Comparison of ENCODE assay signal across 33 cellular contexts in genomic region chr6:133415262-133415661, GRCh38.
"Had no signal": no experiment of that assay in that cellular context is flagged by ENCODE, and none has a peak within 500 bp of the region (broad histone marks: within the 10 kb centered on the region; RNA-seq: fewer than 3 reads in every experiment).

No MANE protein-coding gene starts in this region.

- H3K4me1 ChIP-seq: adrenal gland, colonic mucosa, esophagus squamous epithelium, gastroesophageal sphincter had no signal

- DNase-seq: activated CD4-positive, alpha-beta memory T cell treated with anti-CD3 and anti-CD28 coated beads for 36 hours; activated CD4-positive, alpha-beta T cell treated with anti-CD3 and anti-CD28 coated beads for 36 hours; activated CD4-positive, alpha-beta T cell treated with anti-CD3 and anti-CD28 coated beads, Interleukin-2, amount 10 ng/mL, durations not matched to agents 24 days and 14 days; activated CD4-positive, CD25-positive, alpha-beta regulatory T cell; activated CD4-positive, CD25-positive, alpha-beta regulatory T cell treated with anti-CD3 and anti-CD28 coated beads, Interleukin-2, amount 50 U/mL, for 72 hours; activated CD8-positive, alpha-beta memory T cell treated with anti-CD3 and anti-CD28 coated beads, Interleukin-2, amount 10 ng/mL, durations not matched to agents 7 days and 5 days; activated CD8-positive, alpha-beta memory T cell treated with anti-CD3 and anti-CD28 coated beads, Interleukin-2, amount 50 U/mL, for 4 hours; activated CD8-positive, alpha-beta T cell treated with anti-CD3 and anti-CD28 coated beads, Interleukin-2, amount 10 ng/mL, durations not matched to agents 7 days and 5 days; activated effector memory CD4-positive, alpha-beta T cell treated with anti-CD3 and anti-CD28 coated beads, Interleukin-2, amount 50 U/mL, for 16 hours; activated naive CD4-positive, alpha-beta T cell treated with anti-CD3 and anti-CD28 coated beads for 36 hours; activated naive CD8-positive, alpha-beta T cell treated with anti-CD3 and anti-CD28 coated beads for 36 hours; activated naive CD8-positive, alpha-beta T cell treated with anti-CD3 and anti-CD28 coated beads, Interleukin-2, amount 50 U/mL, for 24 hours; activated T-cell treated with anti-CD3 and anti-CD28 coated beads, Interleukin-2, amount 50 U/mL, for 1 hour; activated T-cell treated with anti-CD3 and anti-CD28 coated beads, Interleukin-2, amount 50 U/mL, for 48 hours; adrenal gland; amygdala; aorta; body of pancreas; central memory CD4-positive, alpha-beta T cell; cerebellar nuclear complex; colonic mucosa; effector CD8-positive, alpha-beta T cell; esophagus squamous epithelium; foreskin melanocyte; T-helper 1 cell; T-helper 17 cell; T1000 had no signal

- H3K9me3 Mint-ChIP-seq: activated CD4-positive, alpha-beta memory T cell treated with anti-CD3 and anti-CD28 coated beads for 36 hours; activated CD4-positive, alpha-beta T cell treated with anti-CD3 and anti-CD28 coated beads, Interleukin-2, amount 10 ng/mL, durations not matched to agents 24 days and 14 days; activated naive CD4-positive, alpha-beta T cell treated with anti-CD3 and anti-CD28 coated beads for 36 hours; activated naive CD4-positive, alpha-beta T cell treated with anti-CD3 and anti-CD28 coated beads, Interleukin-2, amount 50 U/mL, for 24 hours; activated naive CD8-positive, alpha-beta T cell treated with anti-CD3 and anti-CD28 coated beads for 36 hours; activated naive CD8-positive, alpha-beta T cell treated with anti-CD3 and anti-CD28 coated beads, Interleukin-2, amount 50 U/mL, for 24 hours; activated T-helper 1 cell treated with anti-CD3 and anti-CD28 coated beads, Interleukin-12 subunit alpha, Interleukin-12 subunit beta, Interleukin-2, Interleukin-4 antibody, amounts not matched to agents 30 ng/mL and 10 ng/mL and 1 ng/mL, durations not matched to agents 14 hours and 24 hours and 36 hours; activated T-helper 2 cell treated with anti-CD3 and anti-CD28 coated beads, Interferon-gamma antibody, Interleukin-2, Interleukin-4, amounts not matched to agents 10 μg/mL and 5 μg/mL and 100 μg/mL, durations not matched to agents 14 hours and 24 hours and 36 hours; T-helper 2 cell treated with Interferon-gamma antibody and Interleukin-4, amounts not matched to agents 5 μg/mL and 100 μg/mL, for 36 hours had no signal

- H3K4me3 ChIP-seq: adrenal gland, body of pancreas, colonic mucosa, esophagus squamous epithelium, gastroesophageal sphincter had no signal

- H3K27me3 Mint-ChIP-seq: activated CD4-positive, alpha-beta memory T cell treated with anti-CD3 and anti-CD28 coated beads for 36 hours; activated CD4-positive, alpha-beta T cell treated with anti-CD3 and anti-CD28 coated beads for 36 hours; activated CD4-positive, alpha-beta T cell treated with anti-CD3 and anti-CD28 coated beads, Interleukin-2, amount 10 ng/mL, durations not matched to agents 24 days and 14 days; activated CD8-positive, alpha-beta memory T cell treated with anti-CD3 and anti-CD28 coated beads, Interleukin-2, amount 10 ng/mL, durations not matched to agents 7 days and 5 days; activated naive CD8-positive, alpha-beta T cell treated with anti-CD3 and anti-CD28 coated beads for 36 hours; activated naive CD8-positive, alpha-beta T cell treated with anti-CD3 and anti-CD28 coated beads, Interleukin-2, amount 50 U/mL, for 24 hours; T-helper 17 cell had no signal

- H3K9me3 ChIP-seq: adrenal gland, body of pancreas, colonic mucosa, esophagus squamous epithelium, gastroesophageal sphincter had no signal

- H3K36me3 Mint-ChIP-seq: activated CD4-positive, alpha-beta memory T cell treated with anti-CD3 and anti-CD28 coated beads for 36 hours; activated CD8-positive, alpha-beta memory T cell treated with anti-CD3 and anti-CD28 coated beads, Interleukin-2, amount 10 ng/mL, durations not matched to agents 7 days and 5 days; activated naive CD4-positive, alpha-beta T cell treated with anti-CD3 and anti-CD28 coated beads, Interleukin-2, amount 50 U/mL, for 24 hours; activated naive CD8-positive, alpha-beta T cell treated with anti-CD3 and anti-CD28 coated beads for 36 hours had no signal

- H3K27ac ChIP-seq: adrenal gland, body of pancreas, colonic mucosa, epithelial cell of prostate, esophagus squamous epithelium, gastroesophageal sphincter had no signal

- H3K27ac Mint-ChIP-seq: activated CD4-positive, alpha-beta memory T cell treated with anti-CD3 and anti-CD28 coated beads for 36 hours; activated CD4-positive, alpha-beta T cell treated with anti-CD3 and anti-CD28 coated beads for 36 hours; activated CD4-positive, alpha-beta T cell treated with anti-CD3 and anti-CD28 coated beads, Interleukin-2, amount 10 ng/mL, durations not matched to agents 24 days and 14 days; activated CD8-positive, alpha-beta memory T cell treated with anti-CD3 and anti-CD28 coated beads, Interleukin-2, amount 10 ng/mL, durations not matched to agents 7 days and 5 days; activated CD8-positive, alpha-beta T cell treated with anti-CD3 and anti-CD28 coated beads, Interleukin-2, amount 10 ng/mL, durations not matched to agents 7 days and 5 days; activated naive CD4-positive, alpha-beta T cell treated with anti-CD3 and anti-CD28 coated beads for 36 hours; activated naive CD4-positive, alpha-beta T cell treated with anti-CD3 and anti-CD28 coated beads, Interleukin-2, amount 50 U/mL, for 24 hours; activated naive CD8-positive, alpha-beta T cell treated with anti-CD3 and anti-CD28 coated beads for 36 hours; activated naive CD8-positive, alpha-beta T cell treated with anti-CD3 and anti-CD28 coated beads, Interleukin-2, amount 50 U/mL, for 24 hours; activated T-helper 1 cell treated with anti-CD3 and anti-CD28 coated beads, Interleukin-12 subunit alpha, Interleukin-12 subunit beta, Interleukin-2, Interleukin-4 antibody, amounts not matched to agents 30 ng/mL and 10 ng/mL and 1 ng/mL, durations not matched to agents 14 hours and 24 hours and 36 hours; activated T-helper 2 cell treated with anti-CD3 and anti-CD28 coated beads, Interferon-gamma antibody, Interleukin-2, Interleukin-4, amounts not matched to agents 10 μg/mL and 5 μg/mL and 100 μg/mL, durations not matched to agents 14 hours and 24 hours and 36 hours; T-helper 17 cell; T-helper 2 cell treated with Interferon-gamma antibody and Interleukin-4, amounts not matched to agents 5 μg/mL and 100 μg/mL, for 36 hours had no signal

- H3K4me3 Mint-ChIP-seq: activated CD4-positive, alpha-beta memory T cell treated with anti-CD3 and anti-CD28 coated beads for 36 hours; activated CD4-positive, alpha-beta T cell treated with anti-CD3 and anti-CD28 coated beads for 36 hours; activated CD4-positive, alpha-beta T cell treated with anti-CD3 and anti-CD28 coated beads, Interleukin-2, amount 10 ng/mL, durations not matched to agents 24 days and 14 days; activated CD8-positive, alpha-beta memory T cell treated with anti-CD3 and anti-CD28 coated beads, Interleukin-2, amount 10 ng/mL, durations not matched to agents 7 days and 5 days; activated CD8-positive, alpha-beta T cell treated with anti-CD3 and anti-CD28 coated beads, Interleukin-2, amount 10 ng/mL, durations not matched to agents 7 days and 5 days; activated naive CD4-positive, alpha-beta T cell treated with anti-CD3 and anti-CD28 coated beads for 36 hours; activated naive CD4-positive, alpha-beta T cell treated with anti-CD3 and anti-CD28 coated beads, Interleukin-2, amount 50 U/mL, for 24 hours; activated naive CD8-positive, alpha-beta T cell treated with anti-CD3 and anti-CD28 coated beads for 36 hours; activated naive CD8-positive, alpha-beta T cell treated with anti-CD3 and anti-CD28 coated beads, Interleukin-2, amount 50 U/mL, for 24 hours; activated T-helper 1 cell treated with anti-CD3 and anti-CD28 coated beads, Interleukin-12 subunit alpha, Interleukin-12 subunit beta, Interleukin-2, Interleukin-4 antibody, amounts not matched to agents 30 ng/mL and 10 ng/mL and 1 ng/mL, durations not matched to agents 14 hours and 24 hours and 36 hours; T-helper 17 cell; T-helper 2 cell treated with Interferon-gamma antibody and Interleukin-4, amounts not matched to agents 5 μg/mL and 100 μg/mL, for 36 hours had no signal

- ATAC-seq: activated CD4-positive, alpha-beta T cell treated with anti-CD3 and anti-CD28 coated beads for 36 hours; activated CD8-positive, alpha-beta memory T cell treated with anti-CD3 and anti-CD28 coated beads, Interleukin-2, amount 10 ng/mL, durations not matched to agents 7 days and 5 days; activated CD8-positive, alpha-beta T cell treated with anti-CD3 and anti-CD28 coated beads, Interleukin-2, amount 10 ng/mL, durations not matched to agents 7 days and 5 days; activated naive CD8-positive, alpha-beta T cell treated with anti-CD3 and anti-CD28 coated beads, Interleukin-2, amount 50 U/mL, for 24 hours; body of pancreas; gastroesophageal sphincter; T-helper 17 cell had no signal

- H3K4me1 Mint-ChIP-seq: activated CD4-positive, alpha-beta T cell treated with anti-CD3 and anti-CD28 coated beads for 36 hours; activated CD4-positive, alpha-beta T cell treated with anti-CD3 and anti-CD28 coated beads, Interleukin-2, amount 10 ng/mL, durations not matched to agents 24 days and 14 days; activated CD8-positive, alpha-beta memory T cell treated with anti-CD3 and anti-CD28 coated beads, Interleukin-2, amount 10 ng/mL, durations not matched to agents 7 days and 5 days; activated naive CD4-positive, alpha-beta T cell treated with anti-CD3 and anti-CD28 coated beads, Interleukin-2, amount 50 U/mL, for 24 hours; activated naive CD8-positive, alpha-beta T cell treated with anti-CD3 and anti-CD28 coated beads for 36 hours; activated naive CD8-positive, alpha-beta T cell treated with anti-CD3 and anti-CD28 coated beads, Interleukin-2, amount 50 U/mL, for 24 hours; T-helper 17 cell had no signal

- H3K36me3 ChIP-seq: adrenal gland, colonic mucosa, esophagus squamous epithelium, gastroesophageal sphincter had no signal

- H3K27me3 ChIP-seq: body of pancreas, colonic mucosa, esophagus squamous epithelium, gastroesophageal sphincter had no signal
